1 cellular context compared by ENCODE assay signal in genomic region chr19:37370880-37371661, GRCh38.
TF ChIP-seq lines count a peak whose summit lies in the region.

Gene ZNF527 (plus strand): TSS chr19:37371099. CDS start chr19:37374199, 3,100 bp downstream.

TF ChIP-seq in HepG2, 621 proteins besides CTCF, POLR2A, EP300 and RAD21 (continued from another document and continues in another):
- TF ChIP-seq ZNF281 (CRISPR knock-in tag; IDR thresholded peaks at IDR 0.05; ENCODE audit: borderline replicate concordance) (no peak), DZIP1 (CRISPR knock-in tag; IDR thresholded peaks at IDR 0.05) (0 out of 2 replicates have a peak, but pooled peaks have one; percentile 56), CBFB (CRISPR knock-in tag; IDR thresholded peaks at IDR 0.05) (peak; percentile 69; the same call in 1 of the 2 replicates), TEAD3 (CRISPR knock-in tag; optimal IDR thresholded peaks at IDR 0.05; ENCODE audit: borderline replicate concordance) (peak; percentile 83), HNRNPUL1 (IDR thresholded peaks at IDR 0.05; ENCODE audit: low read depth, low read length) (no peak), FOXC1 (CRISPR knock-in tag; IDR thresholded peaks at IDR 0.05; ENCODE audit: borderline replicate concordance) (peak; percentile 70), HMG20B (CRISPR knock-in tag; conservative IDR thresholded peaks at IDR 0.05) (0 out of 2 replicates have a peak, but pooled peaks have one; percentile 27), MXD3 (CRISPR knock-in tag; IDR thresholded peaks at IDR 0.05) (peak; percentile 68), SALL2 (CRISPR knock-in tag; IDR thresholded peaks at IDR 0.05) (peak; percentile 93), GATAD1 (CRISPR knock-in tag; IDR thresholded peaks at IDR 0.05) (peak; percentile 85), TOE1 (CRISPR knock-in tag; IDR thresholded peaks at IDR 0.05) (no peak; the same call in 1 of the 2 replicates), ZNF547 (CRISPR knock-in tag; IDR thresholded peaks at IDR 0.05) (0 out of 2 replicates have a peak, but pooled peaks have one; percentile 29), ZNF773 (CRISPR knock-in tag; IDR thresholded peaks at IDR 0.05; ENCODE audit: borderline replicate concordance) (0 out of 2 replicates have a peak, but pooled peaks have one; percentile 36), REXO4 (CRISPR knock-in tag; IDR thresholded peaks at IDR 0.05; ENCODE audit: borderline replicate concordance) (0 out of 2 replicates have a peak, but pooled peaks have one; percentile 16), ZNF850 (CRISPR knock-in tag; conservative IDR thresholded peaks at IDR 0.05) (0 out of 2 replicates have a peak, but pooled peaks have one; percentile 17), ZNF318 (CRISPR knock-in tag; IDR thresholded peaks at IDR 0.05) (no peak), KLF12 (CRISPR knock-in tag; IDR thresholded peaks at IDR 0.05; ENCODE audit: borderline replicate concordance) (peak; percentile 89; the same call in 1 of the 2 replicates), ZNF232 (CRISPR knock-in tag; IDR thresholded peaks at IDR 0.05; ENCODE audit: borderline replicate concordance) (0 out of 2 replicates have a peak, but pooled peaks have one; percentile 26), MIXL1 (CRISPR knock-in tag; IDR thresholded peaks at IDR 0.05) (0 out of 2 replicates have a peak, but pooled peaks have one; percentile 37), MTF1 (CRISPR knock-in tag; IDR thresholded peaks at IDR 0.05) (0 out of 2 replicates have a peak, but pooled peaks have one; percentile 81), ZFP37 (CRISPR knock-in tag; IDR thresholded peaks at IDR 0.05; ENCODE audit: borderline replicate concordance) (no peak), EHMT2 (IDR thresholded peaks at IDR 0.05; ENCODE audit: borderline replicate concordance, low read depth, low read length) (no peak), ZBED4 (CRISPR knock-in tag; IDR thresholded peaks at IDR 0.05; ENCODE audit: borderline replicate concordance) (peak; percentile 86), ZBTB14 (CRISPR knock-in tag; IDR thresholded peaks at IDR 0.05) (peak; percentile 51; the same call in 1 of the 2 replicates), GPN1 (CRISPR knock-in tag; IDR thresholded peaks at IDR 0.05; ENCODE audit: borderline replicate concordance) (no peak), TP53 (CRISPR knock-in tag; conservative IDR thresholded peaks at IDR 0.05) (peak; percentile 74; the same call in 1 of the 2 replicates), CSRNP2 (CRISPR knock-in tag; conservative IDR thresholded peaks at IDR 0.05; ENCODE audit: low read depth) (0 out of 2 replicates have a peak, but pooled peaks have one; percentile 39), MNT (IDR thresholded peaks at IDR 0.05) (peak; percentile 17; the same call in 1 of the 2 replicates), HOXA3 (CRISPR knock-in tag; IDR thresholded peaks at IDR 0.05) (peak; percentile 92), REL (CRISPR knock-in tag; conservative IDR thresholded peaks at IDR 0.05) (peak; percentile 80)
